In genomic region chr20:38806855-38807655, GRCh38 we compare ENCODE assay signal across 7 cellular contexts. TPM values are rescaled to one million over a fixed set of nuclear protein-coding genes. Genes with fewer than 3 reads are reported as not detected.
A peak's percentile ranks its signal among the peaks of the same experiment; 100 is the strongest.
DNase-seq lines count a peak whose midpoint lies in the region; ATAC-seq, FAIRE-seq and TF ChIP-seq lines count a peak whose summit lies in the region.

No MANE protein-coding gene starts in this region.

- peak overlapping the region; percentile 18 for H3K27ac Mint-ChIP-seq in astrocyte (ENCODE audit: unreplicated experiment)

- no peak for FAIRE-seq in astrocyte (lab: Jason Lieb, UNC)

- no peaks in the 10 kb centered on the region for H3K9me3 ChIP-seq in OCI-LY1 (ENCODE audit: low read length)
- H3K9me3 ChIP-seq in astrocyte (ENCODE audit: insufficient read depth, low read depth, low read length), result no peaks in the 10 kb centered on the region
- H3K9me3 ChIP-seq in testis, result no peaks in the 10 kb centered on the region

- no peaks in the 10 kb centered on the region for H3K9me3 Mint-ChIP-seq in astrocyte (ENCODE audit: unreplicated experiment)

- 0 out of 2 replicates have a peak, but pooled peaks cover 5% of the 10 kb centered on the region for H3F3A ChIP-seq in OCI-LY1 (ENCODE audit: insufficient read depth, low read length)

- peak overlapping the region; percentile 97 for H3K9ac ChIP-seq in OCI-LY1 (ENCODE audit: low read length)
- H3K9ac ChIP-seq in astrocyte (ENCODE audit: low read length), result no peak overlapping the region

- H3K79me2 ChIP-seq in OCI-LY1 (ENCODE audit: insufficient read depth, low read length) (peaks cover 53% of the 10 kb centered on the region), astrocyte (ENCODE audit: insufficient read depth, low read length) (no peaks in the 10 kb centered on the region)

- WGBS in testis, 2 donors, result 13 to 17% methylated on average over 8 to 31 of the region's 32 CpGs

- no peak for TF ChIP-seq POLR2A in testis (IDR thresholded peaks at IDR 0.05)

- H3K4me1 ChIP-seq in OCI-LY1 (ENCODE audit: insufficient read depth, low read length, severe bottlenecking), result peaks cover 65% of the 10 kb centered on the region
- H3K4me1 ChIP-seq in astrocyte (ENCODE audit: insufficient read depth, low read length), result peaks cover 7% of the 10 kb centered on the region
- H3K4me1 ChIP-seq in testis, result peaks cover 15% of the 10 kb centered on the region

- H3K36me3 ChIP-seq in OCI-LY1 (ENCODE audit: insufficient read depth, low read length) (peaks cover 33% of the 10 kb centered on the region; the same call in 1 of the 2 replicates), astrocyte (ENCODE audit: insufficient read depth, low read length) (no peaks in the 10 kb centered on the region), testis (ENCODE audit: low read depth, missing control alignments) (no peaks in the 10 kb centered on the region)

- DNase-seq in astrocyte (ENCODE audit: low read depth), result no peak
- peak; percentile 31 for DNase-seq in midbrain (lab: John Stamatoyannopoulos, UW)
- DNase-seq in testis, result no peak

- H2AFZ ChIP-seq in OCI-LY1 (ENCODE audit: low read length) (no peak overlapping the region), astrocyte (ENCODE audit: low read depth, low read length) (no peak overlapping the region)

- H3K4me3 ChIP-seq in OCI-LY1 (ENCODE audit: low read depth, low read length, poor library complexity, severe bottlenecking) (peak overlapping the region; percentile 97), astrocyte (ENCODE audit: insufficient read depth, low read depth, low read length) (no peak overlapping the region), testis (peak overlapping the region; percentile 42 to 57)

- H3K9me2 ChIP-seq in OCI-LY1 (ENCODE audit: low read depth, low read length), result no peaks in the 10 kb centered on the region

- intact Hi-C loops in testis (cut with DNase I; ENCODE audit: low total_unique reads), result no loop called here

- H3K27me3 Mint-ChIP-seq in astrocyte (ENCODE audit: low read depth, unreplicated experiment), result peaks cover 25% of the 10 kb centered on the region

- H3K36me3 Mint-ChIP-seq in astrocyte (ENCODE audit: low read depth, unreplicated experiment), result peaks cover 2% of the 10 kb centered on the region

- H4K20me1 ChIP-seq in OCI-LY1 (ENCODE audit: insufficient read depth, low read length) (no peaks in the 10 kb centered on the region), astrocyte (ENCODE audit: insufficient read depth, low read length) (no peaks in the 10 kb centered on the region)

- H3K27ac ChIP-seq in OCI-LY1 (ENCODE audit: low read depth, low read length, poor library complexity, severe bottlenecking) (peak overlapping the region; percentile 90), astrocyte (ENCODE audit: low read depth, low read length) (no peak overlapping the region), testis (no peak overlapping the region)

- H3K4me2 ChIP-seq in OCI-LY1 (ENCODE audit: low read length) (peak overlapping the region; percentile 90), astrocyte (ENCODE audit: low read length) (peak overlapping the region; percentile 86)

- ATAC-seq in GM19351 (IDR thresholded peaks at IDR 0.05; ENCODE audit: unreplicated experiment), result peak; percentile 26
- ATAC-seq in GM21367 (IDR thresholded peaks at IDR 0.05; ENCODE audit: unreplicated experiment), result no peak
- ATAC-seq in GM18873 (IDR thresholded peaks at IDR 0.05; ENCODE audit: low FRiP score, unreplicated experiment), result no peak

- no peak overlapping the region for H3K4me3 Mint-ChIP-seq in astrocyte (ENCODE audit: unreplicated experiment)

- peaks cover 8% of the 10 kb centered on the region for H3K4me1 Mint-ChIP-seq in astrocyte (ENCODE audit: low read depth, unreplicated experiment)

- no peak for TF ChIP-seq CTCF in OCI-LY1 (IDR thresholded peaks at IDR 0.05; ENCODE audit: low read length)
- no peak for TF ChIP-seq CTCF in astrocyte (IDR thresholded peaks at IDR 0.05; ENCODE audit: insufficient read depth, low read depth, low read length)
- no peak for TF ChIP-seq CTCF in testis (IDR thresholded peaks at IDR 0.05)

- no peaks in the 10 kb centered on the region for H3K27me3 ChIP-seq in OCI-LY1 (ENCODE audit: insufficient read depth, low read length)
- H3K27me3 ChIP-seq in astrocyte (ENCODE audit: insufficient read depth, low read length), result peaks cover 33% of the 10 kb centered on the region
- H3K27me3 ChIP-seq in testis, result no peaks in the 10 kb centered on the region

RNA-seq across cellular contexts. Expression of gene PPP1R16B, which starts 1.6 kb away (rescaled TPM):
- total RNA-seq in astrocyte (0.41 and 0.68 TPM in 2 replicates), testis (1 to 10 TPM; 1.2 to 1.3 TPM)
- 3.7 TPM for polyA plus RNA-seq in testis (ENCODE audit: insufficient read depth, low read depth, low replicate concordance)

RNA-seq across cellular contexts. Expression of gene ACTR5, which starts 58.8 kb away (rescaled TPM):
- 3.7 and 4.0 TPM in 2 replicates for total RNA-seq in astrocyte
- total RNA-seq in testis, result 10 to 100 TPM; 22.7 to 26.9 TPM
- 18.9 TPM for polyA plus RNA-seq in testis (ENCODE audit: insufficient read depth, low read depth, low replicate concordance)
